In genomic region chr5:76393035-76393680, GRCh38 we compare ENCODE assay signal across 19 cellular contexts. TPM values are rescaled to one million over a fixed set of nuclear protein-coding genes. Genes with fewer than 3 reads are reported as not detected.
DNase-seq lines count a peak whose midpoint lies in the region; TF ChIP-seq lines count a peak whose summit lies in the region.
"Had no signal": no experiment of that assay in that cellular context is flagged by ENCODE, and none has a peak within 500 bp of the region (broad histone marks: within the 10 kb centered on the region; RNA-seq: fewer than 3 reads in every experiment).

No MANE protein-coding gene starts in this region.

- CTCF ChIA-PET in activated CD4-positive, alpha-beta T cell treated with anti-CD3 and anti-CD28 coated beads, Interleukin-2, amount 10 ng/mL, durations not matched to agents 7 days and 5 days (lab: Charles Lee): interaction anchor here (1.1 to 2.3 kb wide), 3 partner anchors 10 to 17 kb away, joined by 3 to 12 read pairs (median 4); partner anchors contain the start of gene IQGAP2

- H3K27ac ChIP-seq in brain microvascular endothelial cell: no peak overlapping the region

- POLR2A ChIA-PET in activated CD4-positive, alpha-beta T cell treated with anti-CD3 and anti-CD28 coated beads, Interleukin-2, amount 10 ng/mL, durations not matched to agents 7 days and 5 days (lab: Charles Lee): no interaction called here

- no peak overlapping the region for H3K4me3 ChIP-seq in Jurkat, Clone E6-1 (ENCODE audit: low read length)
- H3K4me3 ChIP-seq in neuron (ENCODE audit: low read length) (no peak overlapping the region), brain microvascular endothelial cell (ENCODE audit: low read depth, low read length) (no peak overlapping the region)

- H2AFZ ChIP-seq in neuron (ENCODE audit: low read depth, low read length): peak overlapping the region; percentile 32

- H3K4me1 Mint-ChIP-seq in activated CD4-positive, alpha-beta T cell treated with anti-CD3 and anti-CD28 coated beads, Interleukin-2, amount 10 ng/mL, durations not matched to agents 7 days and 5 days: peaks cover 64% of the 10 kb centered on the region
- H3K4me1 Mint-ChIP-seq in activated naive CD4-positive, alpha-beta T cell treated with anti-CD3 and anti-CD28 coated beads, Interleukin-2, amount 50 U/mL, for 24 hours: peaks cover 74% of the 10 kb centered on the region
- H3K4me1 Mint-ChIP-seq: memory B cell had no signal

- no peaks in the 10 kb centered on the region for H3K27me3 Mint-ChIP-seq in activated CD4-positive, alpha-beta T cell treated with anti-CD3 and anti-CD28 coated beads, Interleukin-2, amount 10 ng/mL, durations not matched to agents 7 days and 5 days
- H3K27me3 Mint-ChIP-seq in activated naive CD4-positive, alpha-beta T cell treated with anti-CD3 and anti-CD28 coated beads, Interleukin-2, amount 50 U/mL, for 24 hours: no peaks in the 10 kb centered on the region

- in situ Hi-C loops in GM13976 (cut with MboI; ENCODE audit: low sequenced_read_pairs, unreplicated experiment) (no loop called here), brain microvascular endothelial cell (cut with HindIII; ENCODE audit: low pct_ligation_motif_present, low sequenced_read_pairs) (no loop called here)

- H3K4me1 ChIP-seq in neuron (ENCODE audit: insufficient read depth, low read length): peaks cover 26% of the 10 kb centered on the region

- H3K4me3 Mint-ChIP-seq in activated CD4-positive, alpha-beta T cell treated with anti-CD3 and anti-CD28 coated beads, Interleukin-2, amount 10 ng/mL, durations not matched to agents 7 days and 5 days: no peak overlapping the region
- peak overlapping the region; percentile 3 for H3K4me3 Mint-ChIP-seq in activated naive CD4-positive, alpha-beta T cell treated with anti-CD3 and anti-CD28 coated beads, Interleukin-2, amount 50 U/mL, for 24 hours
- H3K4me3 Mint-ChIP-seq: CD14-positive monocyte, memory B cell, nephron progenitor cell had no signal

- TF ChIP-seq CTCF in GM13976 (IDR thresholded peaks at IDR 0.05; ENCODE audit: borderline replicate concordance, control extremely low read depth, extremely low read depth, insufficient read depth, missing control alignments) (no peak), brain microvascular endothelial cell (IDR thresholded peaks at IDR 0.05; ENCODE audit: low read depth, low read length, missing control alignments) (no peak)

- H3K9me3 ChIP-seq in neuron (ENCODE audit: low read length): no peaks in the 10 kb centered on the region

- H3K9me3 Mint-ChIP-seq in activated CD4-positive, alpha-beta T cell treated with anti-CD3 and anti-CD28 coated beads, Interleukin-2, amount 10 ng/mL, durations not matched to agents 7 days and 5 days: peaks cover 2% of the 10 kb centered on the region
- H3K9me3 Mint-ChIP-seq in activated naive CD4-positive, alpha-beta T cell treated with anti-CD3 and anti-CD28 coated beads, Interleukin-2, amount 50 U/mL, for 24 hours: no peaks in the 10 kb centered on the region
- H3K9me3 Mint-ChIP-seq: CD14-positive monocyte, memory B cell, nephron progenitor cell had no signal

- peak; percentile 49 for DNase-seq in activated CD4-positive, alpha-beta T cell treated with anti-CD3 and anti-CD28 coated beads, Interleukin-2, amount 10 ng/mL, durations not matched to agents 7 days and 5 days
- DNase-seq in activated CD4-positive, alpha-beta T cell treated with anti-CD3 and anti-CD28 coated beads, Interleukin-2, amount 50 U/mL, for 48 hours: no peak
- DNase-seq in Jurkat, Clone E6-1 (ENCODE audit: low read depth, low spot score): peak; percentile 74
- DNase-seq in medulla oblongata (ENCODE audit: extremely low spot score) (no peak), GM13976 (ENCODE audit: low spot score) (no peak), brain microvascular endothelial cell (no peak)
- DNase-seq: amniotic stem cell; HCEC 1CT; kidney; NCI-H146; NCI-H2227 treated with DMSO at 0.1 percent for 48 hours; nephron progenitor cell; NK-92 treated with Interleukin-12 subunit alpha and Interleukin-12 subunit beta, amount 100 ng/mL, for 24 hours; stimulated activated CD4-positive, alpha-beta T cell treated with anti-CD3 and anti-CD28 coated beads, Interleukin-12 subunit alpha, Interleukin-12 subunit beta, amount 100 ng/mL, for 4 hours; stimulated activated naive CD4-positive, alpha-beta T cell treated with Interleukin-2 at 50 U/mL for 16 hours had no signal

- H3K27ac Mint-ChIP-seq in activated CD4-positive, alpha-beta T cell treated with anti-CD3 and anti-CD28 coated beads, Interleukin-2, amount 10 ng/mL, durations not matched to agents 7 days and 5 days: peak overlapping the region; percentile 84
- peak overlapping the region; percentile 63 for H3K27ac Mint-ChIP-seq in activated naive CD4-positive, alpha-beta T cell treated with anti-CD3 and anti-CD28 coated beads, Interleukin-2, amount 50 U/mL, for 24 hours
- H3K27ac Mint-ChIP-seq: CD14-positive monocyte, memory B cell, nephron progenitor cell had no signal

- H3K36me3 ChIP-seq in neuron (ENCODE audit: insufficient read depth, low read length) (no peaks in the 10 kb centered on the region), brain microvascular endothelial cell (replicated peaks) (no peaks in the 10 kb centered on the region)

- peaks cover 11% of the 10 kb centered on the region for H3K36me3 Mint-ChIP-seq in activated CD4-positive, alpha-beta T cell treated with anti-CD3 and anti-CD28 coated beads, Interleukin-2, amount 10 ng/mL, durations not matched to agents 7 days and 5 days (ENCODE audit: low read depth)
- no peaks in the 10 kb centered on the region for H3K36me3 Mint-ChIP-seq in activated naive CD4-positive, alpha-beta T cell treated with anti-CD3 and anti-CD28 coated beads, Interleukin-2, amount 50 U/mL, for 24 hours
- H3K36me3 Mint-ChIP-seq: CD14-positive monocyte, memory B cell had no signal

- H3K27me3 ChIP-seq in neuron (ENCODE audit: insufficient read depth, low read length): no peaks in the 10 kb centered on the region
- H3K27me3 ChIP-seq in brain microvascular endothelial cell (replicated peaks): no peaks in the 10 kb centered on the region

RNA-seq across cellular contexts. Expression of gene IQGAP2, which starts 9.9 kb away (rescaled TPM):
- total RNA-seq in activated CD4-positive, alpha-beta T cell treated with anti-CD3 and anti-CD28 coated beads, Interleukin-2, amount 10 ng/mL, durations not matched to agents 7 days and 5 days: 100 to 1,000 TPM in 1 of 2 experiments, 10 to 100 TPM in 1; 90.5 to 117 TPM
- polyA plus RNA-seq in Jurkat, Clone E6-1 (2012; ENCODE audit: insufficient read depth, insufficient read length): 107 TPM

Comparison
In these comparisons a context has a peak if more than half of its experiments do, and no peak if none do; other contexts are left out.
1. DNase-seq: peak in activated CD4-positive, alpha-beta T cell treated with anti-CD3 and anti-CD28 coated beads, Interleukin-2, amount 10 ng/mL, durations not matched to agents 7 days and 5 days (single experiment) and Jurkat, Clone E6-1 (single experiment); none in activated CD4-positive, alpha-beta T cell treated with anti-CD3 and anti-CD28 coated beads, Interleukin-2, amount 50 U/mL, for 48 hours (0 of 2), medulla oblongata (single experiment), GM13976 (single experiment) and brain microvascular endothelial cell (single experiment).